In genomic region chr20:62648318-62648995, GRCh38 we compare ENCODE assay signal across 18 cellular contexts. TPM values are rescaled to one million over a fixed set of nuclear protein-coding genes. Genes with fewer than 3 reads are reported as not detected.
A peak's percentile ranks its signal among the peaks of the same experiment; 100 is the strongest.
DNase-seq lines count a peak whose midpoint lies in the region; ATAC-seq, FAIRE-seq and TF ChIP-seq lines count a peak whose summit lies in the region.
"Had no signal": no experiment of that assay in that cellular context is flagged by ENCODE, and none has a peak within 500 bp of the region (broad histone marks: within the 10 kb centered on the region; RNA-seq: fewer than 3 reads in every experiment).

No MANE protein-coding gene starts in this region.

- no peak for TF ChIP-seq CTCF in HepG2 (CRISPR knock-in tag; IDR thresholded peaks at IDR 0.05)
- TF ChIP-seq CTCF in right lobe of liver (IDR thresholded peaks at IDR 0.05), result no peak
- TF ChIP-seq CTCF in ovary (IDR thresholded peaks at IDR 0.05), result no peak

- intact Hi-C loops in HepG2 (cut with micrococcal nuclease; ENCODE audit: unreplicated experiment), result no loop called here
- intact Hi-C loops in right lobe of liver (cut with DNase I), result no loop called here
- intact Hi-C loops in ovary (cut with DNase I), result loop anchor here in 1 of 4 donors (10.0 kb wide), 1 partner anchor 244 kb away; the partner anchor contains the start of gene CABLES2

- peaks cover 2 to 26% of the 10 kb centered on the region in 2 experiments; a peak in 2 of 5 replicates for H3K36me3 ChIP-seq in HepG2 (replicated peaks in 1 of 2; ENCODE audit: control insufficient read depth in 1 of 2, insufficient read depth in 2 of 2, low read length in 2 of 2)
- H3K36me3 ChIP-seq in right lobe of liver, result no peaks in the 10 kb centered on the region
- H3K36me3 ChIP-seq in ovary, result no peaks in the 10 kb centered on the region

- no peak for FAIRE-seq in HepG2 (lab: Jason Lieb, UNC)
- FAIRE-seq: bronchial epithelial cell, islet of Langerhans had no signal

- H3K9me3 ChIP-seq in HepG2 (ENCODE audit: low read length), result no peaks in the 10 kb centered on the region
- no peaks in the 10 kb centered on the region for H3K9me3 ChIP-seq in right lobe of liver
- no peaks in the 10 kb centered on the region for H3K9me3 ChIP-seq in T-helper 17 cell (ENCODE audit: control insufficient read depth, low read length, poor library complexity, severe bottlenecking)
- no peaks in the 10 kb centered on the region for H3K9me3 ChIP-seq in ovary

- in situ Hi-C loops in HepG2 (cut with HindIII; ENCODE audit: extremely low pct_ligation_motif_present, low pct_unique_long_range_greater_than_20kb), result no loop called here

- no peaks in the 10 kb centered on the region for H3K36me3 Mint-ChIP-seq in T-helper 17 cell (ENCODE audit: low read depth)

- 83% methylated on average over 13 of the region's 21 CpGs for WGBS in HepG2 (ENCODE audit: low lambda C conversion rate)
- WGBS in right lobe of liver (ENCODE audit: insufficient coverage, low coverage, low lambda C conversion rate, missing lambda C conversion rate), result 80% methylated on average over 1 of the region's 21 CpGs
- 79 to 84% (median 82%) methylated on average over 20 to 21 of the region's 21 CpGs for WGBS in ovary, 3 donors

- no peak for TF ChIP-seq EP300 in HepG2 (IDR thresholded peaks at IDR 0.05; ENCODE audit: low read depth in 2 of 2, low read length in 2 of 2)
- TF ChIP-seq EP300 in HepG2 (CRISPR knock-in tag; IDR thresholded peaks at IDR 0.05; ENCODE audit: borderline replicate concordance), result no peak
- TF ChIP-seq EP300 in ovary (IDR thresholded peaks at IDR 0.05), result no peak

- H3K27ac Mint-ChIP-seq in T-helper 17 cell, result peak overlapping the region; percentile 95
- H3K27ac Mint-ChIP-seq: activated naive CD8-positive, alpha-beta T cell treated with anti-CD3 and anti-CD28 coated beads for 36 hours; activated T-cell treated with anti-CD3 and anti-CD28 coated beads, Interleukin-2, amount 50 U/mL, for 72 hours had no signal

- no peak overlapping the region for H2AFZ ChIP-seq in HepG2 (ENCODE audit: low read length)

- no peak overlapping the region for H3K4me2 ChIP-seq in HepG2 (ENCODE audit: low read depth, low read length)

- peaks cover 82% of the 10 kb centered on the region for H3K79me2 ChIP-seq in HepG2 (ENCODE audit: insufficient read depth, low read length)

- no peak overlapping the region for H3K9ac ChIP-seq in HepG2 (ENCODE audit: insufficient read depth, low read depth, low read length)

- ATAC-seq in HepG2 (no peak), right lobe of liver (no peak), T-helper 17 cell (no peak), GM18511 (IDR thresholded peaks at IDR 0.05; ENCODE audit: unreplicated experiment) (no peak), GM19452 (IDR thresholded peaks at IDR 0.05; ENCODE audit: unreplicated experiment) (no peak)
- ATAC-seq: activated T-cell treated with anti-CD3 and anti-CD28 coated beads, Interleukin-2, amount 50 U/mL, for 72 hours; SK-N-SH treated with all-trans-retinoic acid at 6 μM for 48 hours had no signal

- DNase-seq in HepG2 (ENCODE audit: low spot score), result no peak
- no peak for DNase-seq in right lobe of liver
- DNase-seq in T-helper 17 cell, result no peak
- peak in 1 of 5 donors; percentile 45 for DNase-seq in ovary
- no peak for DNase-seq in DMS53 (lab: John Stamatoyannopoulos, UW)
- DNase-seq in stimulated activated CD4-positive, alpha-beta T cell treated with anti-CD3 and anti-CD28 coated beads, Interleukin-2, amount 100 ng/mL, for 24 hours, result no peak
- DNase-seq: activated CD4-positive, alpha-beta T cell treated with anti-CD3 and anti-CD28 coated beads, Interleukin-2, amount 50 U/mL, for 4 hours; activated naive CD8-positive, alpha-beta T cell treated with anti-CD3 and anti-CD28 coated beads for 36 hours; activated T-cell treated with anti-CD3 and anti-CD28 coated beads, Interleukin-2, amount 50 U/mL, for 72 hours; GF-D8; NCI-H2107; NCI-H526 treated with DMSO at 0.1 percent for 48 hours had no signal

- H3K4me1 Mint-ChIP-seq in T-helper 17 cell, result peaks cover 17% of the 10 kb centered on the region

- H3K27me3 ChIP-seq in HepG2 (ENCODE audit: control insufficient read depth in 1 of 2, insufficient read depth in 2 of 2, low read length in 2 of 2) (peaks cover 0 to 3% of the 10 kb centered on the region in 2 experiments; a peak in 1 of 5 replicates), right lobe of liver (no peaks in the 10 kb centered on the region), ovary (no peaks in the 10 kb centered on the region)

- CTCF ChIA-PET in HepG2 (lab: Yijun Ruan, JAX; ENCODE audit: low intra/inter-chr PET ratio, low total read pairs), result no interaction called here

- BruUV-seq in HepG2 (replicated peaks; lab: Mats Ljungman, UMichigan), result no TSS peak

- H3K4me3 Mint-ChIP-seq in T-helper 17 cell, result no peak overlapping the region
- H3K4me3 Mint-ChIP-seq: activated naive CD8-positive, alpha-beta T cell treated with anti-CD3 and anti-CD28 coated beads for 36 hours; activated T-cell treated with anti-CD3 and anti-CD28 coated beads, Interleukin-2, amount 50 U/mL, for 72 hours had no signal

- no peak for TF ChIP-seq RAD21 in HepG2 (CRISPR knock-in tag; IDR thresholded peaks at IDR 0.05)

- POLR2A ChIA-PET in HepG2 (lab: Yijun Ruan, JAX), result no interaction called here

- H3K4me1 ChIP-seq in HepG2 (ENCODE audit: insufficient read depth, low read length), result peaks cover 65% of the 10 kb centered on the region
- H3K4me1 ChIP-seq in right lobe of liver, result peaks cover 0 to 16% (median 7%) of the 10 kb centered on the region in 4 donors
- H3K4me1 ChIP-seq in ovary (ENCODE audit: insufficient read depth), result peaks cover 24% of the 10 kb centered on the region

- peaks cover 6% of the 10 kb centered on the region; the same call in 1 of the 2 replicates for H4K20me1 ChIP-seq in HepG2 (ENCODE audit: insufficient read depth, low read length)

- TF ChIP-seq POLR2A in HepG2 (IDR thresholded peaks at IDR 0.05; ENCODE audit: insufficient read depth in 1 of 2, low read depth in 2 of 2, low read length in 2 of 2) (no peak), right lobe of liver (IDR thresholded peaks at IDR 0.05) (no peak), ovary (IDR thresholded peaks at IDR 0.05) (no peak)

- H3K27ac ChIP-seq in HepG2 (ENCODE audit: extremely low read length, insufficient read depth, low read length) (no peak overlapping the region), right lobe of liver (no peak overlapping the region), ovary (peak overlapping the region; percentile 81 to 83)

- no peak overlapping the region for H3K4me3 ChIP-seq in HepG2 (replicated peaks in 1 of 3; ENCODE audit: insufficient read depth in 1 of 3, low read depth in 2 of 3, low read length in 3 of 3)
- H3K4me3 ChIP-seq in right lobe of liver, result no peak overlapping the region
- no peak overlapping the region for H3K4me3 ChIP-seq in ovary

- no peaks in the 10 kb centered on the region for H3K27me3 Mint-ChIP-seq in T-helper 17 cell
- H3K27me3 Mint-ChIP-seq: activated naive CD8-positive, alpha-beta T cell treated with anti-CD3 and anti-CD28 coated beads for 36 hours; IgD-negative memory B cell had no signal

TF ChIP-seq in HepG2, 621 proteins besides CTCF, POLR2A, EP300 and RAD21 (continues in another document):
- TF ChIP-seq PREB (CRISPR knock-in tag; IDR thresholded peaks at IDR 0.05) (0 out of 2 replicates have a peak, but pooled peaks have one; percentile 42), ZBTB14 (CRISPR knock-in tag; IDR thresholded peaks at IDR 0.05) (no peak), ZNF12 (CRISPR knock-in tag; IDR thresholded peaks at IDR 0.05) (no peak)

RNA-seq across cellular contexts. Expression of gene SLCO4A1, which starts 6.2 kb away (rescaled TPM):
- total RNA-seq in HepG2 (2016; rRNA removed; fragmentation: Illumina TruSeq; extraction: Trizol), result 23.8 and 55.5 TPM in 2 replicates
- 21.3 and 22.4 TPM in 2 replicates for total RNA-seq in HepG2 (2016; cell fraction: cytosol; rRNA removed; fragmentation: Illumina TruSeq; extraction: Trizol; ENCODE audit: low read depth)
- total RNA-seq in HepG2 (2016; cell fraction: insoluble cytoplasmic fraction; rRNA removed; fragmentation: Illumina TruSeq; extraction: Trizol), result 20.7 and 58.6 TPM in 2 replicates
- 31.3 and 32.0 TPM in 2 replicates for total RNA-seq in HepG2 (2016; cell fraction: membrane; rRNA removed; fragmentation: Illumina TruSeq; extraction: Trizol)
- total RNA-seq in HepG2 (2016; cell fraction: nucleus; rRNA removed; fragmentation: Illumina TruSeq; extraction: Trizol), result 55.7 and 65.4 TPM in 2 replicates
- polyA plus RNA-seq in HepG2 (2011; rRNA removed), result 91.3 and 112 TPM in 2 replicates
- polyA plus RNA-seq in HepG2 (2011; cell fraction: cytosol; rRNA removed), result 53.2 and 96.9 TPM in 2 replicates
- 133 and 239 TPM in 2 replicates for polyA plus RNA-seq in HepG2 (2011; cell fraction: nucleus; rRNA removed)
- polyA plus RNA-seq in HepG2 (2012), result 48.1 and 97.6 TPM in 2 replicates
- polyA plus RNA-seq in HepG2 (2016; cell fraction: cytosol; fragmentation: Illumina TruSeq; extraction: Trizol; ENCODE audit: low read depth), result 14.3 and 17.6 TPM in 2 replicates
- polyA plus RNA-seq in HepG2 (2016; cell fraction: insoluble cytoplasmic fraction; fragmentation: Illumina TruSeq; extraction: Trizol; ENCODE audit: low read depth), result 25.9 and 26.2 TPM in 2 replicates
- 21.9 and 22.4 TPM in 2 replicates for polyA plus RNA-seq in HepG2 (2016; cell fraction: membrane; fragmentation: Illumina TruSeq; extraction: Trizol; ENCODE audit: low read depth)
- polyA plus RNA-seq in HepG2 (2016; cell fraction: nucleus; fragmentation: Illumina TruSeq; extraction: Trizol; ENCODE audit: insufficient read depth, low read depth), result 114 and 125 TPM in 2 replicates
- polyA minus RNA-seq in HepG2 (2011; rRNA and poly(A)+ RNA removed; ENCODE audit: low replicate concordance), result 44.0 and 104 TPM in 2 replicates
- polyA minus RNA-seq in HepG2 (2011; cell fraction: cytosol; rRNA and poly(A)+ RNA removed), result 27.7 and 39.2 TPM in 2 replicates
- 31.2 and 42.4 TPM in 2 replicates for polyA minus RNA-seq in HepG2 (2011; cell fraction: nucleus; rRNA and poly(A)+ RNA removed)
- total RNA-seq in right lobe of liver, result 1 to 10 TPM in 5 of 6 experiments, under 1 TPM in 1; 0.93 to 8.8 (median 4.3) TPM
- 1 to 10 TPM; 1.9 TPM for total RNA-seq in T-helper 17 cell
- total RNA-seq in ovary, result 10 to 100 TPM in 1 of 7 donors, 1 to 10 TPM in 6; 3.3 to 10.9 (median 4.4) TPM
- 1 to 10 TPM; 1.1 to 2.2 TPM for polyA plus RNA-seq in ovary

Comparison
In these comparisons a context has a peak if more than half of its experiments do, and no peak if none do; other contexts are left out.
1. H3K27ac ChIP-seq: peak in ovary (2 of 2); none in HepG2 (single experiment) and right lobe of liver (0 of 3).